ENCODE assay signal across 8 cellular contexts in genomic region chr5:43190755-43191603, GRCh38. TPM values are rescaled to one million over a fixed set of nuclear protein-coding genes. Genes with fewer than 3 reads are reported as not detected.
DNase-seq lines count a peak whose midpoint lies in the region; ATAC-seq and TF ChIP-seq lines count a peak whose summit lies in the region.

No MANE protein-coding gene starts in this region.

- no peak overlapping the region for H3K9ac ChIP-seq in smooth muscle cell (ENCODE audit: low read depth)

- peaks cover 3% of the 10 kb centered on the region for H4K20me1 ChIP-seq in smooth muscle cell (ENCODE audit: low read depth)

- no peak overlapping the region for H3K27ac Mint-ChIP-seq in activated T-cell treated with anti-CD3 and anti-CD28 coated beads, Interleukin-2, amount 50 U/mL, for 24 hours
- peak overlapping the region; percentile 4 for H3K27ac Mint-ChIP-seq in T-helper 2 cell treated with Interferon-gamma antibody and Interleukin-4, amounts not matched to agents 5 μg/mL and 100 μg/mL, for 36 hours

- peaks cover 34% of the 10 kb centered on the region for H3K4me1 Mint-ChIP-seq in activated T-cell treated with anti-CD3 and anti-CD28 coated beads, Interleukin-2, amount 50 U/mL, for 24 hours (ENCODE audit: low read depth)
- peaks cover 32% of the 10 kb centered on the region for H3K4me1 Mint-ChIP-seq in T-helper 2 cell treated with Interferon-gamma antibody and Interleukin-4, amounts not matched to agents 5 μg/mL and 100 μg/mL, for 36 hours (ENCODE audit: low read depth)

- H3F3A ChIP-seq in smooth muscle cell (ENCODE audit: low read depth): peaks cover 9% of the 10 kb centered on the region

- ATAC-seq in esophagus mucosa: no peak

- H3K9me3 Mint-ChIP-seq in activated T-cell treated with anti-CD3 and anti-CD28 coated beads, Interleukin-2, amount 50 U/mL, for 24 hours: no peaks in the 10 kb centered on the region
- no peaks in the 10 kb centered on the region for H3K9me3 Mint-ChIP-seq in T-helper 2 cell treated with Interferon-gamma antibody and Interleukin-4, amounts not matched to agents 5 μg/mL and 100 μg/mL, for 36 hours

- peaks cover 14% of the 10 kb centered on the region for H3K36me3 Mint-ChIP-seq in activated T-cell treated with anti-CD3 and anti-CD28 coated beads, Interleukin-2, amount 50 U/mL, for 24 hours (ENCODE audit: low read depth)
- peaks cover 1% of the 10 kb centered on the region for H3K36me3 Mint-ChIP-seq in T-helper 2 cell treated with Interferon-gamma antibody and Interleukin-4, amounts not matched to agents 5 μg/mL and 100 μg/mL, for 36 hours (ENCODE audit: low read depth)

- H3K4me3 Mint-ChIP-seq in activated T-cell treated with anti-CD3 and anti-CD28 coated beads, Interleukin-2, amount 50 U/mL, for 24 hours: peak overlapping the region; percentile 80
- H3K4me3 Mint-ChIP-seq in T-helper 2 cell treated with Interferon-gamma antibody and Interleukin-4, amounts not matched to agents 5 μg/mL and 100 μg/mL, for 36 hours: peak overlapping the region; percentile 88

- no peak for TF ChIP-seq CTCF in foreskin fibroblast (IDR thresholded peaks at IDR 0.05; ENCODE audit: low read depth, low read length)
- TF ChIP-seq CTCF in smooth muscle cell (IDR thresholded peaks at IDR 0.05; ENCODE audit: borderline replicate concordance, insufficient read depth, poor library complexity, severe bottlenecking): no peak

- DNase-seq in activated T-cell treated with anti-CD3 and anti-CD28 coated beads, Interleukin-2, amount 50 U/mL, for 24 hours: no peak
- no peak for DNase-seq in activated T-cell treated with anti-CD3 and anti-CD28 coated beads, Interleukin-2, amount 50 U/mL, for 48 hours
- DNase-seq in T-helper 2 cell treated with Interferon-gamma antibody and Interleukin-4, amounts not matched to agents 5 μg/mL and 100 μg/mL, for 36 hours (ENCODE audit: low spot score): no peak
- peak; percentile 32 to 71 for DNase-seq in foreskin fibroblast
- DNase-seq in smooth muscle cell (lab: John Stamatoyannopoulos, UW; ENCODE audit: unreplicated experiment): no peak
- DNase-seq in effector CD8-positive, alpha-beta T cell (lab: John Stamatoyannopoulos, UW): no peak
- DNase-seq in NCI-H1930 (lab: John Stamatoyannopoulos, UW): no peak

- H3K36me3 ChIP-seq in smooth muscle cell (ENCODE audit: low read depth): no peaks in the 10 kb centered on the region

- peak overlapping the region; percentile 94 for H3K4me2 ChIP-seq in smooth muscle cell

- peaks cover 21% of the 10 kb centered on the region for H3K27me3 Mint-ChIP-seq in activated T-cell treated with anti-CD3 and anti-CD28 coated beads, Interleukin-2, amount 50 U/mL, for 24 hours
- peaks cover 18% of the 10 kb centered on the region for H3K27me3 Mint-ChIP-seq in T-helper 2 cell treated with Interferon-gamma antibody and Interleukin-4, amounts not matched to agents 5 μg/mL and 100 μg/mL, for 36 hours (ENCODE audit: low read depth)

- no peak overlapping the region for H2AFZ ChIP-seq in smooth muscle cell (ENCODE audit: low read depth)

- no peaks in the 10 kb centered on the region for H3K9me3 ChIP-seq in smooth muscle cell (replicated peaks; ENCODE audit: low read depth)

- H3K4me3 ChIP-seq in foreskin fibroblast (ENCODE audit: low read depth in 1 of 2, low read length in 2 of 2) (peak overlapping the region in 1 of 2 donors; percentile 55), smooth muscle cell (no peak overlapping the region)

- peaks cover 22% of the 10 kb centered on the region for H3K27me3 ChIP-seq in smooth muscle cell (ENCODE audit: low read depth)

- WGBS in smooth muscle cell (ENCODE audit: low lambda C conversion rate): 44% methylated on average over 10 of the region's 10 CpGs

- no peaks in the 10 kb centered on the region for H3K79me2 ChIP-seq in smooth muscle cell (ENCODE audit: low read depth)

- H3K27ac ChIP-seq in smooth muscle cell (ENCODE audit: low read depth): no peak overlapping the region

- H3K4me1 ChIP-seq in smooth muscle cell (ENCODE audit: low read depth): peaks cover 25% of the 10 kb centered on the region

RNA-seq across cellular contexts. Expression of gene NIM1K, which starts 1.0 kb away (rescaled TPM):
- 0.54 and 2.8 TPM in 2 replicates for total RNA-seq in smooth muscle cell
- polyA plus RNA-seq in smooth muscle cell: 0.17 and 0.71 TPM in 2 replicates
- total RNA-seq in esophagus mucosa: not detected

Comparison
In these comparisons a context has a peak if more than half of its experiments do, and no peak if none do; other contexts are left out.
1. DNase-seq: peak in foreskin fibroblast (2 of 2); none in activated T-cell treated with anti-CD3 and anti-CD28 coated beads, Interleukin-2, amount 50 U/mL, for 24 hours (single experiment), activated T-cell treated with anti-CD3 and anti-CD28 coated beads, Interleukin-2, amount 50 U/mL, for 48 hours (0 of 2), T-helper 2 cell treated with Interferon-gamma antibody and Interleukin-4, amounts not matched to agents 5 μg/mL and 100 μg/mL, for 36 hours (single experiment), smooth muscle cell (single experiment), effector CD8-positive, alpha-beta T cell (single experiment) and NCI-H1930 (0 of 2).